ENCODE assay signal across 1 cellular context in the genomic region with DNA sequence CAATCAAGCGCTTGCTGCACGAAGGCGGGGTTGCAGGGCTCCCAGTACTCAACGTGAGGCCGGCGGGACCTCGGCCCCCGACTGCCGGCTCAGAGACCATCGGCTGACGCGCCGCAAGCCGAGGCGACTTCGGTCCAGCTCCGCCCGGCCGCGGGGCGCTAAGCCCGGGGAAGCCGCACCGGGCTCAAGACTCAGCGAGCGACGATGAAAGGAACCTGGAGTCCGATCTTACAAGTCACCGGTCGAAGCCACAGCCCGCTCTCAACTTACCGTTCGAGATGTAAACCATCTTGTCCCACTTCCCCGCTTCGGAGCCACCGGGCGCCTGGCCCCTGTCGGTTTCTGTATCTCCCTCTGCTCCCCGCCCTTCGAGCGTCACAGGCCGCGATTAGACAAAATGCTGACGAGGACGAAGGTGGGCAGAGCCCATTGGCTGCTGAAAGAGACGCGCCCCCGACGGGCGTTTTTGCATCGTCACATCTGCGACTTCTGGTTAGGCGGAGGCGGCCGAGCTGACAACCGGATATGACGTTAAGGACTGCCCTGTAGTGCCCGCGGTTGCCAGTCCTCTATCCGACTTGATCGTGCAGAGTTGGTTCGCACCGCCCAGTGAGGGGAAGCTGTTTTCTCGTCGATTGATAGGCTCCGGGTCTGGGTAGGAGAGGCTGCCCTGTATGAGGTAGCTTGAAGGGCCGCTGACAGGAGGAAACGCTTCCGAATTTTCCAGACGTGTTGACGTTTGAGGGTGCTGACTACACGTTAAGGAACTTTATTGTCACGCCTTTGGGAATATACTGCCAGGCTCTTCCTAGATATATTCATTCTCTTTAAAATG.
TF ChIP-seq lines count a peak whose summit lies in the region.

Gene SELENOK, minus strand, starts transcription at position 360 of the 835 bp plus-strand sequence.

TF ChIP-seq in GM12878, 131 proteins besides CTCF, POLR2A, EP300 and RAD21 (continued from another document and continues in another):
- TF ChIP-seq BCLAF1 (IDR thresholded peaks at IDR 0.05): no peak
- no peak for TF ChIP-seq KLF5 (IDR thresholded peaks at IDR 0.05; ENCODE audit: partially characterized antibody)
- TF ChIP-seq BCL3 (IDR thresholded peaks at IDR 0.05; ENCODE audit: borderline replicate concordance, insufficient read depth, low read depth, low read length, poor library complexity, severe bottlenecking): no peak
- TF ChIP-seq, protein P1, sequence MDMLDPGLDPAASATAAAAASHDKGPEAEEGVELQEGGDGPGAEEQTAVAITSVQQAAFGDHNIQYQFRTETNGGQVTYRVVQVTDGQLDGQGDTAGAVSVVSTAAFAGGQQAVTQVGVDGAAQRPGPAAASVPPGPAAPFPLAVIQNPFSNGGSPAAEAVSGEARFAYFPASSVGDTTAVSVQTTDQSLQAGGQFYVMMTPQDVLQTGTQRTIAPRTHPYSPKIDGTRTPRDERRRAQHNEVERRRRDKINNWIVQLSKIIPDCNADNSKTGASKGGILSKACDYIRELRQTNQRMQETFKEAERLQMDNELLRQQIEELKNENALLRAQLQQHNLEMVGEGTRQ (IDR thresholded peaks at IDR 0.05; ENCODE audit: borderline replicate concordance, low read depth, low read length): no peak
- no peak for TF ChIP-seq ZNF274 (IDR thresholded peaks at IDR 0.05; ENCODE audit: insufficient read depth, insufficient read length)
- peak in 1 of 2 experiments; percentile 43; a peak in 1 of 4 replicates for TF ChIP-seq ETV6 (conservative IDR thresholded peaks at IDR 0.05 in 1 of 2, IDR thresholded peaks at IDR 0.05 in 1 of 2; ENCODE audit: borderline replicate concordance in 1 of 2, low read depth in 1 of 2)
- TF ChIP-seq PML (IDR thresholded peaks at IDR 0.05; ENCODE audit: low read length): peak; percentile 63
- TF ChIP-seq LARP7 (IDR thresholded peaks at IDR 0.05): peak; percentile 60; the same call in 1 of the 2 replicates
- TF ChIP-seq NBN (IDR thresholded peaks at IDR 0.05): peak; percentile 97
- no peak for TF ChIP-seq HDAC2 (IDR thresholded peaks at IDR 0.05)
- TF ChIP-seq BHLHE40 (IDR thresholded peaks at IDR 0.05; ENCODE audit: borderline replicate concordance in 1 of 2, low read depth in 2 of 2, low read length in 1 of 2): peak; percentile 60 to 73; a peak in 2 of 4 replicates
- TF ChIP-seq ZNF687 (IDR thresholded peaks at IDR 0.05): peak; percentile 74
- TF ChIP-seq MYB (IDR thresholded peaks at IDR 0.05; ENCODE audit: borderline replicate concordance, low read depth, low read length): no peak
- TF ChIP-seq HDGF (IDR thresholded peaks at IDR 0.05): peak; percentile 84; the same call in 1 of the 2 replicates
- TF ChIP-seq, protein P2, sequence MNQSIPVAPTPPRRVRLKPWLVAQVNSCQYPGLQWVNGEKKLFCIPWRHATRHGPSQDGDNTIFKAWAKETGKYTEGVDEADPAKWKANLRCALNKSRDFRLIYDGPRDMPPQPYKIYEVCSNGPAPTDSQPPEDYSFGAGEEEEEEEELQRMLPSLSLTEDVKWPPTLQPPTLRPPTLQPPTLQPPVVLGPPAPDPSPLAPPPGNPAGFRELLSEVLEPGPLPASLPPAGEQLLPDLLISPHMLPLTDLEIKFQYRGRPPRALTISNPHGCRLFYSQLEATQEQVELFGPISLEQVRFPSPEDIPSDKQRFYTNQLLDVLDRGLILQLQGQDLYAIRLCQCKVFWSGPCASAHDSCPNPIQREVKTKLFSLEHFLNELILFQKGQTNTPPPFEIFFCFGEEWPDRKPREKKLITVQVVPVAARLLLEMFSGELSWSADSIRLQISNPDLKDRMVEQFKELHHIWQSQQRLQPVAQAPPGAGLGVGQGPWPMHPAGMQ (IDR thresholded peaks at IDR 0.05; ENCODE audit: borderline replicate concordance): no peak
- TF ChIP-seq ZSCAN29 (IDR thresholded peaks at IDR 0.05): no peak
- TF ChIP-seq NR2C2 (IDR thresholded peaks at IDR 0.05; ENCODE audit: borderline replicate concordance, control insufficient read depth, insufficient read length, low read depth): no peak
- 0 out of 2 replicates have a peak, but pooled peaks have one; percentile 15 for TF ChIP-seq DPF2 (IDR thresholded peaks at IDR 0.05)
- no peak for TF ChIP-seq ZNF384 (IDR thresholded peaks at IDR 0.05; ENCODE audit: borderline replicate concordance, low read depth, low read length)
- 0 out of 2 replicates have a peak, but pooled peaks have one; percentile 50 for TF ChIP-seq MLLT1 (IDR thresholded peaks at IDR 0.05)
- no peak; the same call in 1 of the 2 replicates for TF ChIP-seq SMARCA5 (IDR thresholded peaks at IDR 0.05)
- no peak for TF ChIP-seq KDM1A (IDR thresholded peaks at IDR 0.05; ENCODE audit: borderline replicate concordance)
- no peak for TF ChIP-seq PBX3 (IDR thresholded peaks at IDR 0.05; ENCODE audit: insufficient replicate concordance, low read depth, low read length)
- TF ChIP-seq SPI1 (IDR thresholded peaks at IDR 0.05; ENCODE audit: borderline replicate concordance, insufficient read depth, low read depth, low read length): peak; percentile 51; the same call in 1 of the 2 replicates
- no peak; the same call in 1 of the 2 replicates for TF ChIP-seq SMAD5 (IDR thresholded peaks at IDR 0.05; ENCODE audit: low read depth)
- 0 out of 2 replicates have a peak, but pooled peaks have one; percentile 35 for TF ChIP-seq GATAD2B (conservative IDR thresholded peaks at IDR 0.05; ENCODE audit: low read depth)
- peak; percentile 85 for TF ChIP-seq POLR2AphosphoS2 (IDR thresholded peaks at IDR 0.05; ENCODE audit: low read depth, low read length)
- TF ChIP-seq GABPA (IDR thresholded peaks at IDR 0.05; ENCODE audit: low read depth): peak; percentile 96
- TF ChIP-seq ZBTB11 (CRISPR knock-in tag; IDR thresholded peaks at IDR 0.05): peak; percentile 63; the same call in 1 of the 2 replicates
- no peak for TF ChIP-seq JUNB (IDR thresholded peaks at IDR 0.05)
- TF ChIP-seq YY1 (IDR thresholded peaks at IDR 0.05; ENCODE audit: low read depth, low read length): no peak
- TF ChIP-seq CEBPB (IDR thresholded peaks at IDR 0.05; ENCODE audit: borderline replicate concordance in 1 of 2, low read depth in 2 of 2, low read length in 2 of 2): no peak
